10 cellular contexts compared by ENCODE assay signal in the genomic region with DNA sequence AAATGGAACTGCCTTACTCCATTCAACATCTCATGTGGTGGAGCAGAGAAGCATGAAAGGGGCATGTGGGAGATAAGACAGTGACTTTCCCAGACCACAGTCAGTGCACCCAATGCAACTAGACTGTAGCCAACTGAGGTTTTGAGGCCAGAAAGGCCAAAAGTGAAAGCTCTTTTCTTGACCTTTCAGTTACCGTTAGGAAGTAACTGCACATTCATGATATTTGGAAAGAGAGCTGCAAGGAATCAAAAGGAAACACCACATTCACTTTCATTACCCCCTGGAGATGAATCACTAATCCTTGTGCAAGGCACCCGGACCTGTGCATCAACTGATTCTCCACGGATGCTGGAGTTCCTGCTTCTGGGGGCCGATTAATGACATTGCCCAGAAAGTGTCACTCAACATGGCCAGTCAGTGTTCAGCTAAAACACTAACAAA.
A peak's percentile ranks its signal among the peaks of the same experiment; 100 is the strongest.
DNase-seq lines count a peak whose midpoint lies in the region; ATAC-seq and TF ChIP-seq lines count a peak whose summit lies in the region.
"Had no signal": no experiment of that assay in that cellular context is flagged by ENCODE, and none has a peak within 500 bp of the region (broad histone marks: within the 10 kb centered on the region; RNA-seq: fewer than 3 reads in every experiment).

No MANE protein-coding gene starts in this region.

- no peaks in the 10 kb centered on the region for H3K9me3 ChIP-seq in stomach

- H3K36me3 Mint-ChIP-seq in activated T-helper 17 cell treated with anti-CD3 and anti-CD28 coated beads, Interleukin-2, amount 50 U/mL, for 72 hours (ENCODE audit: low read depth), result no peaks in the 10 kb centered on the region

- intact Hi-C loops in stomach (cut with DNase I; ENCODE audit: low total_unique reads), result no loop called here

- H3K79me2 ChIP-seq in ACC112 (ENCODE audit: control insufficient read depth, insufficient read depth, low read length, unreplicated experiment), result no peaks in the 10 kb centered on the region

- no peak overlapping the region for H3K27ac Mint-ChIP-seq in activated T-helper 17 cell treated with anti-CD3 and anti-CD28 coated beads, Interleukin-2, amount 50 U/mL, for 72 hours

- 41 to 62% (median 55%) methylated on average over 4 of the region's 4 CpGs for WGBS in stomach, 5 donors

- no peak for DNase-seq in NCI-H1048 (lab: John Stamatoyannopoulos, UW)
- no peak for DNase-seq in cerebellar cortex (ENCODE audit: low spot score)
- DNase-seq in A172 (ENCODE audit: low spot score), result no peak
- no peak for DNase-seq in stomach
- DNase-seq: DMS79 treated with DMSO at 0.1 percent for 48 hours, NCI-H510A had no signal

- peak overlapping the region; percentile 45; the same call in 1 of the 2 replicates for H3K4me3 ChIP-seq in ACC112 (ENCODE audit: low read depth, low read length)
- H3K4me3 ChIP-seq in stomach, result no peak overlapping the region

- peak; percentile 65 for ATAC-seq in GM19328 (IDR thresholded peaks at IDR 0.05; ENCODE audit: unreplicated experiment)
- ATAC-seq in HG03139 (IDR thresholded peaks at IDR 0.05; ENCODE audit: unreplicated experiment), result peak; percentile 48
- ATAC-seq in activated T-helper 17 cell treated with anti-CD3 and anti-CD28 coated beads, Interleukin-2, amount 50 U/mL, for 72 hours (replicated peaks), result peak; percentile 81

- no peak overlapping the region for H3K4me3 Mint-ChIP-seq in activated T-helper 17 cell treated with anti-CD3 and anti-CD28 coated beads, Interleukin-2, amount 50 U/mL, for 72 hours

- H3K27me3 Mint-ChIP-seq in activated T-helper 17 cell treated with anti-CD3 and anti-CD28 coated beads, Interleukin-2, amount 50 U/mL, for 72 hours, result no peaks in the 10 kb centered on the region

- no peak for TF ChIP-seq POLR2A in stomach (IDR thresholded peaks at IDR 0.05)

- H3K4me1 ChIP-seq in ACC112 (ENCODE audit: control insufficient read depth, insufficient read depth, low read length, unreplicated experiment) (peaks cover 10% of the 10 kb centered on the region), stomach (no peaks in the 10 kb centered on the region)

- H3K27me3 ChIP-seq in ACC112 (ENCODE audit: insufficient read depth, low read length), result no peaks in the 10 kb centered on the region
- no peaks in the 10 kb centered on the region for H3K27me3 ChIP-seq in stomach

- H3K36me3 ChIP-seq in ACC112 (ENCODE audit: insufficient read depth, low read length) (no peaks in the 10 kb centered on the region), stomach (no peaks in the 10 kb centered on the region)

- TF ChIP-seq EP300 in stomach (IDR thresholded peaks at IDR 0.05), result no peak

- H3K27ac ChIP-seq in ACC112 (ENCODE audit: low read depth, low read length), result peak overlapping the region; percentile 12; the same call in 1 of the 2 replicates
- no peak overlapping the region for H3K27ac ChIP-seq in stomach

- H3K4me1 Mint-ChIP-seq in activated T-helper 17 cell treated with anti-CD3 and anti-CD28 coated beads, Interleukin-2, amount 50 U/mL, for 72 hours, result peaks cover 5% of the 10 kb centered on the region

- no peak for TF ChIP-seq CTCF in stomach (IDR thresholded peaks at IDR 0.05)

- H2AFZ ChIP-seq in ACC112 (ENCODE audit: low read length, unreplicated experiment), result peak overlapping the region; percentile 58

- no peaks in the 10 kb centered on the region for H3K9me3 Mint-ChIP-seq in activated T-helper 17 cell treated with anti-CD3 and anti-CD28 coated beads, Interleukin-2, amount 50 U/mL, for 72 hours
